In genomic region chr22:29798801-29799200, GRCh38 we compare ENCODE assay signal across 2 cellular contexts.
TF ChIP-seq lines count a peak whose summit lies in the region.

No MANE protein-coding gene starts in this region.

TF ChIP-seq in K562, 482 proteins besides CTCF, POLR2A, EP300 and RAD21:
- TF ChIP-seq ZNF586 (CRISPR knock-in tag; conservative IDR thresholded peaks at IDR 0.05), result no peak
- TF ChIP-seq SMAD4 (CRISPR knock-in tag; conservative IDR thresholded peaks at IDR 0.05), result no peak
- no peak for TF ChIP-seq GTF2E2 (tag; IDR thresholded peaks at IDR 0.05)
- TF ChIP-seq ATF2 (CRISPR knock-in tag; IDR thresholded peaks at IDR 0.05), result no peak
- no peak for TF ChIP-seq SNAPC5 (CRISPR knock-in tag; IDR thresholded peaks at IDR 0.05)
- 0 out of 2 replicates have a peak, but pooled peaks have one; percentile 39 for TF ChIP-seq ZNF395 (CRISPR knock-in tag; IDR thresholded peaks at IDR 0.05)
- no peak for TF ChIP-seq NR4A1 (CRISPR knock-in tag; IDR thresholded peaks at IDR 0.05)
- TF ChIP-seq NR4A1 (tag; IDR thresholded peaks at IDR 0.05), result 0 out of 2 replicates have a peak, but pooled peaks have one; percentile 24
- no peak for TF ChIP-seq ILF3 (IDR thresholded peaks at IDR 0.05; ENCODE audit: borderline replicate concordance)
- TF ChIP-seq ZNF197 (CRISPR knock-in tag; IDR thresholded peaks at IDR 0.05; ENCODE audit: low read depth), result 0 out of 2 replicates have a peak, but pooled peaks have one; percentile 52
- TF ChIP-seq ZNF507 (tag; conservative IDR thresholded peaks at IDR 0.05), result no peak
- no peak for TF ChIP-seq HLTF (IDR thresholded peaks at IDR 0.05)
- no peak for TF ChIP-seq TSHZ1 (CRISPR knock-in tag; IDR thresholded peaks at IDR 0.05)
- TF ChIP-seq MXD1 (CRISPR knock-in tag; IDR thresholded peaks at IDR 0.05; ENCODE audit: borderline replicate concordance, poor library complexity, severe bottlenecking), result no peak

TF ChIP-seq in HepG2, 621 proteins besides CTCF, POLR2A, EP300 and RAD21:
- TF ChIP-seq HBP1 (CRISPR knock-in tag; IDR thresholded peaks at IDR 0.05; ENCODE audit: low read depth) (no peak), PPARG (CRISPR knock-in tag; conservative IDR thresholded peaks at IDR 0.05) (0 out of 2 replicates have a peak, but pooled peaks have one; percentile 67), ZNF761 (CRISPR knock-in tag; conservative IDR thresholded peaks at IDR 0.05) (no peak), NR2F1 (CRISPR knock-in tag; IDR thresholded peaks at IDR 0.05) (peak in 1 of 2 experiments; percentile 41; a peak in 2 of 4 replicates), ARID5B (CRISPR knock-in tag; IDR thresholded peaks at IDR 0.05) (no peak), POGZ (CRISPR knock-in tag; IDR thresholded peaks at IDR 0.05) (no peak), IRF9 (CRISPR knock-in tag; IDR thresholded peaks at IDR 0.05; ENCODE audit: borderline replicate concordance) (0 out of 2 replicates have a peak, but pooled peaks have one; percentile 70), ZMAT3 (CRISPR knock-in tag; conservative IDR thresholded peaks at IDR 0.05) (0 out of 2 replicates have a peak, but pooled peaks have one; percentile 16)
